Comparison of ENCODE assay signal across 26 cellular contexts in the genomic region with DNA sequence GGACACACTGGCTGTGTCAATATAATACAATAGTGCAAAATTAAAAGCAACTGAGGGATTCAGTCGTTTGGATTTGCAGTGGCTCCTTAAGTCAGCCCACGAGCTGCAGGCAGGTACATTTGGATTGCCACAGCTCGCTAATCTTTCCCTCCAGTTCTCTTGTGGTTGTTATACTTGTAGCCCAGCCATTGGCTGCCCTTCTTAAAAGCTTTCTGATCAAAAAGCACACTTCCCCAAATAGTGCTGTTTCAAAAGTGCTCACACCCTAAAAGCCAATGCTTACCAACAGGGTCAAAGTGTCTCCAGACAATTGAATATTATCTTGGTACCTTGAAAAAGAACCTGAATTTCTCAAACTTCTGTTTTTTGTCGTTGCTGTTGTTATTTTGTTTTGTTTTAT.
DNase-seq lines count a peak whose midpoint lies in the region; ATAC-seq and TF ChIP-seq lines count a peak whose summit lies in the region.
"Had no signal": no experiment of that assay in that cellular context is flagged by ENCODE, and none has a peak within 500 bp of the region (broad histone marks: within the 10 kb centered on the region; RNA-seq: fewer than 3 reads in every experiment).

No MANE protein-coding gene starts in this region.

- H2BK12ac ChIP-seq in H9 (ENCODE audit: insufficient read length, low read depth, low read length), result no peak overlapping the region

- no peak overlapping the region for H4K5ac ChIP-seq in H9 (ENCODE audit: insufficient read length, low read depth, low read length)

- no peak overlapping the region for H4K91ac ChIP-seq in H9 (ENCODE audit: insufficient read length, low read depth, low read length)

- H3K23ac ChIP-seq in H9 (ENCODE audit: insufficient read length, low read depth, low read length), result no peak overlapping the region

- peak overlapping the region; percentile 60 for H2BK20ac ChIP-seq in H9 (ENCODE audit: low read depth, low read length, poor library complexity, severe bottlenecking)

- no peak overlapping the region for H3K4me3 ChIP-seq in OCI-LY3 (ENCODE audit: low read length)
- H3K4me3 ChIP-seq: HAP-1, PC-9, SK-N-MC had no signal

- no peaks in the 10 kb centered on the region for H3K79me1 ChIP-seq in H9 (ENCODE audit: insufficient read depth, low read depth, low read length, poor library complexity, severe bottlenecking)

- TF ChIP-seq CTCF in H9 (conservative IDR thresholded peaks at IDR 0.05), result no peak
- TF ChIP-seq CTCF in OCI-LY3 (IDR thresholded peaks at IDR 0.05; ENCODE audit: low read depth, low read length), result no peak

- no peak overlapping the region for H3K14ac ChIP-seq in H9 (ENCODE audit: insufficient read depth, low read length)

- no peak overlapping the region for H2BK5ac ChIP-seq in H9 (ENCODE audit: insufficient read length, low read length)

- H3K27ac ChIP-seq in H9 (ENCODE audit: insufficient read length, low read depth, low read length) (no peak overlapping the region), OCI-LY3 (ENCODE audit: low read length) (no peak overlapping the region)
- H3K27ac ChIP-seq: C4-2B, PC-9, RWPE1, SK-N-MC had no signal

- no peaks in the 10 kb centered on the region for H3K36me3 Mint-ChIP-seq in H9 (ENCODE audit: insufficient read depth in 1 of 3, low read depth in 3 of 3)
- no peaks in the 10 kb centered on the region for H3K36me3 Mint-ChIP-seq in activated CD4-positive, alpha-beta T cell treated with anti-CD3 and anti-CD28 coated beads for 36 hours (ENCODE audit: low read depth)
- H3K36me3 Mint-ChIP-seq: CD8-positive, alpha-beta memory T cell had no signal

- H3K27me3 ChIP-seq in H9 (ENCODE audit: insufficient read depth, low read length), result no peaks in the 10 kb centered on the region
- H3K27me3 ChIP-seq in OCI-LY3 (ENCODE audit: low read depth, low read length), result no peaks in the 10 kb centered on the region

- H4K20me1 ChIP-seq in H9 (ENCODE audit: control insufficient read depth, insufficient read depth, insufficient read length) (no peaks in the 10 kb centered on the region), OCI-LY3 (ENCODE audit: insufficient read depth, low read length) (no peaks in the 10 kb centered on the region)

- no peak overlapping the region for H2AFZ ChIP-seq in H9 (ENCODE audit: low read length)
- no peak overlapping the region for H2AFZ ChIP-seq in OCI-LY3 (ENCODE audit: low read depth, low read length)
- H2AFZ ChIP-seq: PC-9 had no signal

- H3K4me2 ChIP-seq in H9 (ENCODE audit: insufficient read depth, insufficient read length, low read length), result no peak overlapping the region
- peak overlapping the region; percentile 15; the same call in 1 of the 2 replicates for H3K4me2 ChIP-seq in OCI-LY3 (ENCODE audit: low read length)
- H3K4me2 ChIP-seq: PC-9 had no signal

- H3K9ac ChIP-seq in H9 (ENCODE audit: extremely low read depth, insufficient read length, low read length) (no peak overlapping the region), OCI-LY3 (ENCODE audit: low read length) (no peak overlapping the region)

- no peak overlapping the region for H3K4ac ChIP-seq in H9 (ENCODE audit: low read depth, low read length)

- no peak for ATAC-seq in activated CD4-positive, alpha-beta T cell treated with anti-CD3 and anti-CD28 coated beads for 36 hours

- H4K8ac ChIP-seq in H9 (replicated peaks; ENCODE audit: insufficient read length, low read depth, low read length), result no peak overlapping the region

- no CpG with 5 or more reads among the region's 4 CpGs for whole genome bisulfite sequencing in H9 (ENCODE audit: extremely low coverage, insufficient read length, low lambda C conversion rate)

- POLR2A ChIA-PET in activated CD4-positive, alpha-beta T cell treated with anti-CD3 and anti-CD28 coated beads for 36 hours (lab: Charles Lee), result interaction anchor here (0.7 kb wide), 1 partner anchor 35 kb away, joined by 3 read pairs; no protein-coding TSS in a partner anchor

- intact Hi-C loops in activated CD4-positive, alpha-beta T cell treated with anti-CD3 and anti-CD28 coated beads for 36 hours (cut with DNase I, micrococcal nuclease), result no loop called here

- H3K9me3 ChIP-seq in H9 (ENCODE audit: control insufficient read depth, low read depth, low read length), result no peaks in the 10 kb centered on the region
- no peaks in the 10 kb centered on the region for H3K9me3 ChIP-seq in OCI-LY3 (ENCODE audit: insufficient read depth, low read length)
- H3K9me3 ChIP-seq: HAP-1 had no signal

- no peak overlapping the region for H2AK5ac ChIP-seq in H9 (ENCODE audit: insufficient read length, low read length)

- no peak overlapping the region for H2BK15ac ChIP-seq in H9 (ENCODE audit: low read depth, low read length)

- H3K18ac ChIP-seq in H9 (ENCODE audit: insufficient read length, low read depth, low read length), result no peak overlapping the region

- H3K27ac Mint-ChIP-seq in H9, result peak overlapping the region in 1 of 3 experiments; percentile 29; a peak in 1 of 7 replicates
- H3K27ac Mint-ChIP-seq in activated CD4-positive, alpha-beta T cell treated with anti-CD3 and anti-CD28 coated beads for 36 hours, result no peak overlapping the region
- H3K27ac Mint-ChIP-seq: CD8-positive, alpha-beta memory T cell; IgD-negative memory B cell had no signal

- H3K9me3 Mint-ChIP-seq in H9, result no peaks in the 10 kb centered on the region
- H3K9me3 Mint-ChIP-seq in activated CD4-positive, alpha-beta T cell treated with anti-CD3 and anti-CD28 coated beads for 36 hours (ENCODE audit: low read depth), result no peaks in the 10 kb centered on the region

- no peaks in the 10 kb centered on the region for H3K27me3 Mint-ChIP-seq in H9 (ENCODE audit: low read depth)
- H3K27me3 Mint-ChIP-seq in activated CD4-positive, alpha-beta T cell treated with anti-CD3 and anti-CD28 coated beads for 36 hours, result no peaks in the 10 kb centered on the region
- H3K27me3 Mint-ChIP-seq: CD8-positive, alpha-beta memory T cell; IgD-negative memory B cell had no signal

- H3K79me2 ChIP-seq in H9 (ENCODE audit: insufficient read depth, low read length), result no peaks in the 10 kb centered on the region
- no peaks in the 10 kb centered on the region for H3K79me2 ChIP-seq in OCI-LY3 (ENCODE audit: low read length)

- no peaks in the 10 kb centered on the region for H3K4me1 Mint-ChIP-seq in H9
- H3K4me1 Mint-ChIP-seq in activated CD4-positive, alpha-beta T cell treated with anti-CD3 and anti-CD28 coated beads for 36 hours, result no peaks in the 10 kb centered on the region
- H3K4me1 Mint-ChIP-seq: CD8-positive, alpha-beta memory T cell; IgD-negative memory B cell had no signal

- H3K23me2 ChIP-seq in H9 (ENCODE audit: insufficient read length, low read depth, low read length, poor library complexity, severe bottlenecking), result no peaks in the 10 kb centered on the region

- H3K56ac ChIP-seq in H9 (ENCODE audit: insufficient read length, low read depth, low read length), result no peak overlapping the region

- DNase-seq in CMK (ENCODE audit: low read depth), result peak; percentile 5
- DNase-seq in H9, result no peak
- peak; percentile 27 for DNase-seq in left kidney (ENCODE audit: low read depth, low spot score)
- no peak for DNase-seq in KG1 (lab: John Stamatoyannopoulos, UW)
- no peak for DNase-seq in DMS153 treated with DMSO at 0.1 percent for 48 hours (lab: John Stamatoyannopoulos, UW; ENCODE audit: unreplicated experiment)
- no peak for DNase-seq in activated CD4-positive, alpha-beta T cell treated with anti-CD3 and anti-CD28 coated beads for 36 hours
- DNase-seq in amygdala (lab: John Stamatoyannopoulos, UW), result no peak
- DNase-seq: CD8-positive, alpha-beta memory T cell; DMS53; EL; GF-D8; Karpas-422; NCI-H1092; NCI-H146; NCI-H2029; NCI-H2227 treated with DMSO at 0.1 percent for 48 hours; NCI-H510A; NCI-H748 treated with DMSO at 0.1 percent for 48 hours; PC-9; SHP77 treated with DMSO at 0.1 percent for 48 hours had no signal

- CTCF ChIA-PET in activated CD4-positive, alpha-beta T cell treated with anti-CD3 and anti-CD28 coated beads for 36 hours (lab: Charles Lee), result interaction anchor here (1.0 kb wide), 1 partner anchor 9 kb away, joined by 3 read pairs; no protein-coding TSS in a partner anchor

- no peak overlapping the region for H2BK120ac ChIP-seq in H9 (ENCODE audit: low read depth, low read length, poor library complexity, severe bottlenecking)

- H3K4me3 Mint-ChIP-seq in H9, result no peak overlapping the region
- H3K4me3 Mint-ChIP-seq in activated CD4-positive, alpha-beta T cell treated with anti-CD3 and anti-CD28 coated beads for 36 hours, result no peak overlapping the region
- H3K4me3 Mint-ChIP-seq: CD8-positive, alpha-beta memory T cell; IgD-negative memory B cell had no signal

- H3K36me3 ChIP-seq in OCI-LY3 (replicated peaks; ENCODE audit: low read depth, low read length), result no peaks in the 10 kb centered on the region
- H3K36me3 ChIP-seq: HAP-1 had no signal

- no peaks in the 10 kb centered on the region for H3K4me1 ChIP-seq in H9 (ENCODE audit: insufficient read depth, low read length)
- peaks cover 7% of the 10 kb centered on the region; the same call in 1 of the 2 replicates for H3K4me1 ChIP-seq in OCI-LY3 (ENCODE audit: low read length)
- H3K4me1 ChIP-seq: HAP-1 had no signal

- no peak overlapping the region for H3T11ph ChIP-seq in H9 (ENCODE audit: low read length)

Comparison
In these comparisons a context has a peak if more than half of its experiments do, and no peak if none do; other contexts are left out.
1. DNase-seq: peak in CMK (single experiment) and left kidney (single experiment); none in H9 (single experiment), KG1 (single experiment), DMS153 treated with DMSO at 0.1 percent for 48 hours (single experiment), activated CD4-positive, alpha-beta T cell treated with anti-CD3 and anti-CD28 coated beads for 36 hours (single experiment) and amygdala (0 of 56).